ENCODE assay signal across 9 cellular contexts in genomic region chr3:73622135-73622534, GRCh38. TPM values are rescaled to one million over a fixed set of nuclear protein-coding genes. Genes with fewer than 3 reads are reported as not detected.
A peak's percentile ranks its signal among the peaks of the same experiment; 100 is the strongest.
DNase-seq lines count a peak whose midpoint lies in the region; ATAC-seq and TF ChIP-seq lines count a peak whose summit lies in the region.
"Had no signal": no experiment of that assay in that cellular context is flagged by ENCODE, and none has a peak within 500 bp of the region (broad histone marks: within the 10 kb centered on the region; RNA-seq: fewer than 3 reads in every experiment).

No MANE protein-coding gene starts in this region.

- peaks cover 29% of the 10 kb centered on the region for H3K4me1 Mint-ChIP-seq in endodermal cell
- H3K4me1 Mint-ChIP-seq in CD8-positive, alpha-beta T cell (ENCODE audit: low read depth) = no peaks in the 10 kb centered on the region

- no peaks in the 10 kb centered on the region for H3K9me3 Mint-ChIP-seq in endodermal cell
- H3K9me3 Mint-ChIP-seq in CD8-positive, alpha-beta T cell = no peaks in the 10 kb centered on the region

- intact Hi-C loops in CD8-positive, alpha-beta T cell (cut with DNase I, micrococcal nuclease) = no loop called here

- CTCF ChIA-PET in CD8-positive, alpha-beta T cell (lab: Charles Lee) = no interaction called here

- ATAC-seq in GM18498 (IDR thresholded peaks at IDR 0.05; ENCODE audit: unreplicated experiment) (no peak), GM19035 (IDR thresholded peaks at IDR 0.05; ENCODE audit: unreplicated experiment) (no peak), HG03045 (IDR thresholded peaks at IDR 0.05; ENCODE audit: unreplicated experiment) (no peak)
- ATAC-seq in CD8-positive, alpha-beta T cell = no peak

- H3K27me3 ChIP-seq in endodermal cell (ENCODE audit: control insufficient read depth, insufficient read depth, low read length, poor library complexity, severe bottlenecking) = peaks cover 27% of the 10 kb centered on the region
- H3K27me3 ChIP-seq in muscle layer of duodenum (ENCODE audit: low read depth, low read length) = no peaks in the 10 kb centered on the region
- H3K27me3 ChIP-seq in CD8-positive, alpha-beta T cell (ENCODE audit: insufficient read depth, low read length) = no peaks in the 10 kb centered on the region

- peaks cover 22% of the 10 kb centered on the region for H3K36me3 ChIP-seq in endodermal cell (ENCODE audit: control insufficient read depth, insufficient read depth, low read length)
- no peaks in the 10 kb centered on the region for H3K36me3 ChIP-seq in muscle layer of duodenum (ENCODE audit: control insufficient read depth in 1 of 2, insufficient read depth in 2 of 2, low read length in 2 of 2)
- no peaks in the 10 kb centered on the region for H3K36me3 ChIP-seq in CD8-positive, alpha-beta T cell (ENCODE audit: insufficient read depth, low read length)

- H3K9me3 ChIP-seq in endodermal cell (ENCODE audit: control insufficient read depth, low read length) (no peaks in the 10 kb centered on the region), muscle layer of duodenum (ENCODE audit: control insufficient read depth in 1 of 2, low read length in 2 of 2) (no peaks in the 10 kb centered on the region)
- no peaks in the 10 kb centered on the region for H3K9me3 ChIP-seq in CD8-positive, alpha-beta T cell (ENCODE audit: low read length)

- H3K4me1 ChIP-seq in endodermal cell (ENCODE audit: control insufficient read depth, insufficient read depth, low read length) = peaks cover 7% of the 10 kb centered on the region
- H3K4me1 ChIP-seq in muscle layer of duodenum (ENCODE audit: control insufficient read depth in 1 of 2, insufficient read depth in 2 of 2, low read length in 2 of 2) = peaks cover 9 to 40% of the 10 kb centered on the region in 2 donors
- no peaks in the 10 kb centered on the region for H3K4me1 ChIP-seq in CD8-positive, alpha-beta T cell (ENCODE audit: insufficient read depth, low read length)

- H3K27ac Mint-ChIP-seq in endodermal cell = no peak overlapping the region
- no peak overlapping the region for H3K27ac Mint-ChIP-seq in CD8-positive, alpha-beta T cell

- H3K36me3 Mint-ChIP-seq in endodermal cell (ENCODE audit: low read depth) = no peaks in the 10 kb centered on the region
- no peaks in the 10 kb centered on the region for H3K36me3 Mint-ChIP-seq in CD8-positive, alpha-beta T cell

- peak overlapping the region; percentile 90 for H3K4me3 ChIP-seq in endodermal cell (ENCODE audit: low read length)
- peak overlapping the region; percentile 82 to 83 for H3K4me3 ChIP-seq in muscle layer of duodenum (ENCODE audit: low read depth in 1 of 2, low read length in 2 of 2)
- H3K4me3 ChIP-seq in CD8-positive, alpha-beta T cell (ENCODE audit: low read depth, low read length) = no peak overlapping the region

- TF ChIP-seq CTCF in endodermal cell (conservative IDR thresholded peaks at IDR 0.05) = no peak
- TF ChIP-seq CTCF in CD8-positive, alpha-beta T cell (IDR thresholded peaks at IDR 0.05) = no peak

- H3K27me3 Mint-ChIP-seq in endodermal cell (ENCODE audit: insufficient read depth) = peaks cover 46% of the 10 kb centered on the region
- peaks cover 11% of the 10 kb centered on the region for H3K27me3 Mint-ChIP-seq in CD8-positive, alpha-beta T cell (ENCODE audit: low read depth)

- H3K27ac ChIP-seq in endodermal cell (ENCODE audit: low read depth, low read length) (no peak overlapping the region), muscle layer of duodenum (ENCODE audit: low read length) (peak overlapping the region; percentile 83)
- no peak overlapping the region for H3K27ac ChIP-seq in CD8-positive, alpha-beta T cell (ENCODE audit: low read depth, low read length)

- WGBS in endodermal cell (ENCODE audit: insufficient coverage in 1 of 2, insufficient read length in 1 of 2), 2 experiments = 20 to 56% methylated on average over 2 to 6 of the region's 6 CpGs

- H3K9ac ChIP-seq in endodermal cell (ENCODE audit: extremely low read depth, low read length, poor library complexity, severe bottlenecking) = peak overlapping the region; percentile 12

- POLR2A ChIA-PET in CD8-positive, alpha-beta T cell (lab: Charles Lee) = no interaction called here

- peak; percentile 36 for DNase-seq in AG20443 (ENCODE audit: low spot score)
- DNase-seq in NCI-H446 treated with DMSO at 0.1 percent for 48 hours (lab: John Stamatoyannopoulos, UW) = peak; percentile 6
- DNase-seq in endodermal cell = peak; percentile 66
- DNase-seq in CD8-positive, alpha-beta T cell = no peak
- DNase-seq: DND-41 had no signal

- H3K4me3 Mint-ChIP-seq in endodermal cell = peak overlapping the region; percentile 63
- H3K4me3 Mint-ChIP-seq in CD8-positive, alpha-beta T cell = no peak overlapping the region

RNA-seq across cellular contexts. Expression of gene PDZRN3, which starts 2.6 kb away (rescaled TPM):
- 10 to 100 TPM in 1 of 2 donors, 1 to 10 TPM in 1; 6.1 to 10.4 TPM for total RNA-seq in endodermal cell
- polyA plus RNA-seq in endodermal cell (2013, experiment 1 of 2) = 19.4 TPM
- 18.4 TPM for polyA plus RNA-seq in endodermal cell (2013, experiment 2 of 2)
- not detected for total RNA-seq in CD8-positive, alpha-beta T cell

Comparison
In these comparisons a context has a peak if more than half of its experiments do, and no peak if none do; other contexts are left out.
1. DNase-seq: peak in AG20443 (single experiment), NCI-H446 treated with DMSO at 0.1 percent for 48 hours (single experiment) and endodermal cell (single experiment); none in CD8-positive, alpha-beta T cell (0 of 7).
2. RNA of gene PDZRN3, which starts 2.6 kb away (total RNA-seq): 6.1 to 10.4 TPM in endodermal cell; not detected in CD8-positive, alpha-beta T cell; every median in the first group is over 4 times any median in the second.